ENCODE assay signal across 8 cellular contexts in the genomic region with DNA sequence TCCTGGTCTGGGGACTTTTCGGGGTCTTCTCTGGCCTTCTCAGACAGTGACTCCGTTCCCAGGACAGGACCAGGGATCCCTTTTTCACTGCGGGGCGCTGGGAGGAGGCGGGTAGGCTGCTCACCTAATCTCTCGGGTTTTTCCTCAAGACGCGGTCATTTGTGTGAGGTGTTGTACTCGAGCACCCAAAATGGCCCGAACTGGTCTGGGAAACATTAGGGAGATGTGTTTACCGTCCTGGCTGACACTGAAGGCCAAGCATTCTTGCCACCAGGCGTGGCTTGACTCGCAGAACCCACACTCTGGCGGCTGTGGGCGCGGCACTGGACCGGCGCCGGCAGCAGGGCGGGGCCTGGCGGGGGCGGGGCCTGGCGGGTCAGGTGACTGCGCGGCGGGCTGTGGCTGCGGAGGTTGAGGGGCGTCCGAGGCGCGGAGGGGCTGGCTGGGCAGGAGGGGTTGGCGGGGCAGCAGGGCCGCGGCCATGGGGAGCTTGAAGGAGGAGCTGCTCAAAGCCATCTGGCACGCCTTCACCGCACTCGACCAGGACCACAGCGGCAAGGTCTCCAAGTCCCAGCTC. TPM values are rescaled to one million over a fixed set of nuclear protein-coding genes. Genes with fewer than 3 reads are reported as not detected.
A peak's percentile ranks its signal among the peaks of the same experiment; 100 is the strongest.
DNase-seq lines count a peak whose midpoint lies in the region; ATAC-seq, FAIRE-seq and TF ChIP-seq lines count a peak whose summit lies in the region.

Gene SWAP70, plus strand, starts transcription at position 379 of the 577 bp plus-strand sequence. Its CDS starts 103 bp downstream, at position 482.

- POLR2A ChIA-PET in RWPE1 (lab: Yijun Ruan, JAX; ENCODE audit: low non-redundant PET) = no interaction called here

- peak within 1 kb of the TSS; percentile 88 for H3K27ac ChIP-seq in RWPE1

- TF ChIP-seq CTCF in RWPE1 (conservative IDR thresholded peaks at IDR 0.05; ENCODE audit: low read depth) (no peak), subcutaneous adipose tissue (IDR thresholded peaks at IDR 0.05; ENCODE audit: low read depth) (no peak)

- ATAC-seq in GM21381 (IDR thresholded peaks at IDR 0.05; ENCODE audit: unreplicated experiment) = peak; percentile 86

- CTCF ChIA-PET in RWPE1 (lab: Yijun Ruan, JAX) = interaction anchor here (0.9 to 1.5 kb wide), 2 partner anchors 51 to 645 kb away, joined by 4 to 6 read pairs; no protein-coding TSS in a partner anchor

- DNase-seq in DMS114 treated with DMSO at 0.1 percent for 48 hours (lab: John Stamatoyannopoulos, UW; ENCODE audit: unreplicated experiment) (peak; percentile 30), HTR-8/SVneo (ENCODE audit: insufficient read length, low spot score) (peak; percentile 86), RWPE1 (ENCODE audit: low spot score) (peak; percentile 87), frontal cortex (ENCODE audit: low spot score in 2 of 2) (peak; percentile 87 to 88), non-pigmented ciliary epithelial cell (ENCODE audit: low read depth) (peak; percentile 32)
- peak; percentile 22 to 67 (median 33) for DNase-seq in activated naive CD4-positive, alpha-beta T cell (lab: John Stamatoyannopoulos, UW)

- FAIRE-seq in HTR-8/SVneo (lab: Jason Lieb, UNC) (peak; percentile 96), frontal cortex (lab: Jason Lieb, UNC) (no peak)

RNA-seq across cellular contexts. Expression of gene SWAP70, which starts in this region (rescaled TPM):
- total RNA-seq in frontal cortex = 9.8 TPM
- 10 to 100 TPM; 48.8 to 72.7 (median 60.6) TPM for total RNA-seq in subcutaneous adipose tissue

Comparison
In these comparisons a context has a peak if more than half of its experiments do, and no peak if none do; other contexts are left out.
1. Peak in every context shown above with its lines: DNase-seq, ATAC-seq and H3K27ac ChIP-seq.
2. DNase-seq: peak in every context shown above with its lines; median percentile 88 in frontal cortex; 87 in RWPE1; 86 in HTR-8/SVneo; 33 in activated naive CD4-positive, alpha-beta T cell; 32 in non-pigmented ciliary epithelial cell; 30 in DMS114 treated with DMSO at 0.1 percent for 48 hours.